Comparison of ENCODE assay signal across 8 cellular contexts in genomic region chr21:6569152-6569551, GRCh38.
DNase-seq lines count a peak whose midpoint lies in the region; ATAC-seq and TF ChIP-seq lines count a peak whose summit lies in the region.
"Not testable (repeated sequence)": the region's sequence is repeated elsewhere in the genome, so short reads cannot be mapped to it uniquely, and the experiment has no call there.

No MANE protein-coding gene starts in this region.

- WGBS in aorta, 2 donors: no CpG with 5 or more reads among the region's 16 CpGs

- not testable (repeated sequence) for H3K27me3 Mint-ChIP-seq in activated naive CD8-positive, alpha-beta T cell treated with anti-CD3 and anti-CD28 coated beads, Interleukin-2, amount 10 ng/mL, durations not matched to agents 7 days and 5 days; natural killer cell (ENCODE audit: low read depth in 2 of 2)

- H3K36me3 Mint-ChIP-seq in activated naive CD8-positive, alpha-beta T cell treated with anti-CD3 and anti-CD28 coated beads, Interleukin-2, amount 10 ng/mL, durations not matched to agents 7 days and 5 days; natural killer cell: not testable (repeated sequence)

- POLR2A ChIA-PET in activated naive CD8-positive, alpha-beta T cell treated with anti-CD3 and anti-CD28 coated beads, Interleukin-2, amount 10 ng/mL, durations not matched to agents 7 days and 5 days (lab: Charles Lee): not testable (repeated sequence)

- not testable (repeated sequence) for DNase-seq in activated naive CD8-positive, alpha-beta T cell treated with anti-CD3 and anti-CD28 coated beads, Interleukin-2, amount 10 ng/mL, durations not matched to agents 7 days and 5 days; left ventricle myocardium superior; natural killer cell; aorta

- not testable (repeated sequence) for H3K27ac Mint-ChIP-seq in activated naive CD8-positive, alpha-beta T cell treated with anti-CD3 and anti-CD28 coated beads, Interleukin-2, amount 10 ng/mL, durations not matched to agents 7 days and 5 days; natural killer cell

- not testable (repeated sequence) for H3K4me1 ChIP-seq in aorta (ENCODE audit: control insufficient read depth in 1 of 2, insufficient read depth in 2 of 2, low read length in 2 of 2)

- intact Hi-C loops in left ventricle myocardium superior (cut with micrococcal nuclease); natural killer cell (cut with micrococcal nuclease); aorta (cut with DNase I): not testable (repeated sequence)

- TF ChIP-seq CTCF in natural killer cell (IDR thresholded peaks at IDR 0.05): not testable (repeated sequence)

- H3K27me3 ChIP-seq in aorta (ENCODE audit: control insufficient read depth in 1 of 2, insufficient read depth in 2 of 2, low read length in 1 of 2): not testable (repeated sequence)

- H3K27ac ChIP-seq in aorta (ENCODE audit: low read depth in 1 of 2, low read length in 2 of 2): not testable (repeated sequence)

- not testable (repeated sequence) for H3K4me3 ChIP-seq in aorta (ENCODE audit: low read length in 2 of 2)

- not testable (repeated sequence) for H3K36me3 ChIP-seq in aorta (ENCODE audit: control insufficient read depth in 1 of 2, insufficient read depth in 2 of 2, low read length in 1 of 2)

- ATAC-seq in GM18498 (IDR thresholded peaks at IDR 0.05; ENCODE audit: unreplicated experiment) (peak; percentile 57), GM21529 (IDR thresholded peaks at IDR 0.05; ENCODE audit: unreplicated experiment) (peak; percentile 56), HG03097 (IDR thresholded peaks at IDR 0.05; ENCODE audit: low FRiP score, unreplicated experiment) (peak; percentile 36), SK-N-SH treated with all-trans-retinoic acid at 6 μM for 48 hours (peak; percentile 90), left ventricle myocardium superior (peak; percentile 80), natural killer cell (peak; percentile 66 to 87 (median 71)), aorta (ENCODE audit: low FRiP score) (peak; percentile 91)
- ATAC-seq in activated naive CD8-positive, alpha-beta T cell treated with anti-CD3 and anti-CD28 coated beads, Interleukin-2, amount 10 ng/mL, durations not matched to agents 7 days and 5 days (ENCODE audit: low read depth): peak; percentile 39

- not testable (repeated sequence) for H3K9me3 ChIP-seq in aorta (ENCODE audit: control insufficient read depth, low read length)

- H3K4me1 Mint-ChIP-seq in activated naive CD8-positive, alpha-beta T cell treated with anti-CD3 and anti-CD28 coated beads, Interleukin-2, amount 10 ng/mL, durations not matched to agents 7 days and 5 days; natural killer cell: not testable (repeated sequence)

- H3K4me3 Mint-ChIP-seq in activated naive CD8-positive, alpha-beta T cell treated with anti-CD3 and anti-CD28 coated beads, Interleukin-2, amount 10 ng/mL, durations not matched to agents 7 days and 5 days; natural killer cell: not testable (repeated sequence)

- H3K9me3 Mint-ChIP-seq in activated naive CD8-positive, alpha-beta T cell treated with anti-CD3 and anti-CD28 coated beads, Interleukin-2, amount 10 ng/mL, durations not matched to agents 7 days and 5 days; natural killer cell: not testable (repeated sequence)

Comparison
In these comparisons a context has a peak if more than half of its experiments do, and no peak if none do; other contexts are left out.
1. ATAC-seq: peak in every context shown above with its lines; median percentile 91 in aorta; 90 in SK-N-SH treated with all-trans-retinoic acid at 6 μM for 48 hours; 80 in left ventricle myocardium superior; 71 in natural killer cell; 57 in GM18498; 56 in GM21529; 39 in activated naive CD8-positive, alpha-beta T cell treated with anti-CD3 and anti-CD28 coated beads, Interleukin-2, amount 10 ng/mL, durations not matched to agents 7 days and 5 days; 36 in HG03097.